In the genomic region with DNA sequence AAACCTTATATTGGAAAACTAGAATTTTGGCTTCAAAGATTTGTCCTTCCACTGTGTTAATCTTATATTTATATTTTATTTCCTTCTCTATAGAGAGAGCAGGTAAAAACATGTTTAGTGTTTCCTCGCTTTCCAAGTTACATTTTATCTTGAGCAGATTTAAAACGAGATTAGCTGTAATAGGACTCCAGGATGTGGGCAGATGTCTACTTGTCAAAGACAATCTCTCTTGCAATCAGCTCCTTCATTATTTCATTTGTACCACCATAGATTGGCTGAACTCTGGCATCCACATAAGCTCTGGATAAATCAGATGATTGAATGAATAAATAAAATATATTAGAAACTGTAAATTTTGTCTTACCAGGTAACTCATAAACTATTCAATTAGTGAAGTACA, we compare ENCODE assay signal across 11 cellular contexts.
"Had no signal": no experiment of that assay in that cellular context is flagged by ENCODE, and none has a peak within 500 bp of the region (broad histone marks: within the 10 kb centered on the region; RNA-seq: fewer than 3 reads in every experiment).

No MANE protein-coding gene starts in this region.

- DNase-seq: activated CD4-positive, alpha-beta T cell treated with anti-CD3 and anti-CD28 coated beads, Interleukin-2, amount 10 ng/mL, durations not matched to agents 7 days and 5 days; activated CD4-positive, CD25-positive, alpha-beta regulatory T cell; activated CD8-positive, alpha-beta memory T cell treated with anti-CD3 and anti-CD28 coated beads for 24 hours; activated naive CD4-positive, alpha-beta T cell treated with anti-CD3 and anti-CD28 coated beads for 36 hours; caudate nucleus; colonic mucosa; effector CD4-positive, alpha-beta T cell; heart right ventricle; kidney glomerular epithelial cell; uterus had no signal

- H3K27me3 ChIP-seq: colonic mucosa, heart right ventricle, uterus had no signal

- H3K27ac ChIP-seq: colonic mucosa, heart right ventricle, uterus had no signal

- H3K4me3 Mint-ChIP-seq: activated CD4-positive, alpha-beta T cell treated with anti-CD3 and anti-CD28 coated beads, Interleukin-2, amount 10 ng/mL, durations not matched to agents 7 days and 5 days; activated naive CD4-positive, alpha-beta T cell treated with anti-CD3 and anti-CD28 coated beads for 36 hours; activated T-helper 17 cell treated with anti-CD3 and anti-CD28 coated beads, Interleukin-2, amount 50 U/mL, for 72 hours had no signal

- H3K4me3 ChIP-seq: colonic mucosa, heart right ventricle, uterus had no signal

- H3K36me3 ChIP-seq: colonic mucosa, heart right ventricle, uterus had no signal

- H3K9me3 ChIP-seq: colonic mucosa had no signal

- H3K4me1 ChIP-seq: colonic mucosa, heart right ventricle, uterus had no signal

- H3K27ac Mint-ChIP-seq: activated CD4-positive, alpha-beta T cell treated with anti-CD3 and anti-CD28 coated beads, Interleukin-2, amount 10 ng/mL, durations not matched to agents 7 days and 5 days; activated naive CD4-positive, alpha-beta T cell treated with anti-CD3 and anti-CD28 coated beads for 36 hours; activated T-helper 17 cell treated with anti-CD3 and anti-CD28 coated beads, Interleukin-2, amount 50 U/mL, for 72 hours had no signal

- H3K4me1 Mint-ChIP-seq: activated T-helper 17 cell treated with anti-CD3 and anti-CD28 coated beads, Interleukin-2, amount 50 U/mL, for 72 hours had no signal

- ATAC-seq: activated T-helper 17 cell treated with anti-CD3 and anti-CD28 coated beads, Interleukin-2, amount 50 U/mL, for 72 hours; heart right ventricle had no signal
